Comparison of ENCODE assay signal across 10 cellular contexts in genomic region chr19:17686027-17686511, GRCh38. TPM values are rescaled to one million over a fixed set of nuclear protein-coding genes. Genes with fewer than 3 reads are reported as not detected.
A peak's percentile ranks its signal among the peaks of the same experiment; 100 is the strongest.
DNase-seq lines count a peak whose midpoint lies in the region; ATAC-seq and TF ChIP-seq lines count a peak whose summit lies in the region.
"Had no signal": no experiment of that assay in that cellular context is flagged by ENCODE, and none has a peak within 500 bp of the region (broad histone marks: within the 10 kb centered on the region; RNA-seq: fewer than 3 reads in every experiment).

No MANE protein-coding gene starts in this region.

- H3K79me2 ChIP-seq in PC-9 (ENCODE audit: low read depth), result no peaks in the 10 kb centered on the region

- TF ChIP-seq CTCF in PC-9 (conservative IDR thresholded peaks at IDR 0.05), result no peak
- TF ChIP-seq CTCF in esophagus muscularis mucosa (IDR thresholded peaks at IDR 0.05), result no peak
- TF ChIP-seq CTCF in tibial artery (IDR thresholded peaks at IDR 0.05), result no peak

- H3K9me2 ChIP-seq in PC-9 (ENCODE audit: insufficient read depth), result no peaks in the 10 kb centered on the region

- H2AFZ ChIP-seq in PC-9, result no peak overlapping the region

- no peak for TF ChIP-seq EP300 in esophagus muscularis mucosa (IDR thresholded peaks at IDR 0.05)

- TF ChIP-seq POLR2A in esophagus muscularis mucosa (IDR thresholded peaks at IDR 0.05; ENCODE audit: low read depth), result no peak

- no peak overlapping the region for H3K27ac ChIP-seq in PC-9
- no peak overlapping the region for H3K27ac ChIP-seq in esophagus muscularis mucosa (replicated peaks in 1 of 4)
- no peak overlapping the region for H3K27ac ChIP-seq in tibial artery

- CTCF ChIA-PET in PC-9 (lab: Charles Lee), result interaction anchor here (0.5 to 0.7 kb wide), 2 partner anchors 9 to 97 kb away, joined by 3 to 5 read pairs; no protein-coding TSS in a partner anchor

- H3K4me1 ChIP-seq in PC-9 (replicated peaks; ENCODE audit: insufficient read depth) (peaks cover 13% of the 10 kb centered on the region; the same call in 1 of the 2 replicates), esophagus muscularis mucosa (peaks cover 16 to 31% (median 29%) of the 10 kb centered on the region in 4 donors), tibial artery (peaks cover 7 to 34% (median 22%) of the 10 kb centered on the region in 4 donors)

- intact Hi-C loops in PC-9 (cut with micrococcal nuclease; ENCODE audit: unreplicated experiment), result no loop called here
- intact Hi-C loops in esophagus muscularis mucosa (cut with DNase I), result no loop called here
- intact Hi-C loops in tibial artery (cut with DNase I; ENCODE audit: low total_unique reads), result no loop called here

- ATAC-seq in HG02840 (IDR thresholded peaks at IDR 0.05; ENCODE audit: low FRiP score, unreplicated experiment) (no peak), HG02763 (IDR thresholded peaks at IDR 0.05; ENCODE audit: unreplicated experiment) (no peak), GM18502 (IDR thresholded peaks at IDR 0.05; ENCODE audit: poor library complexity, unreplicated experiment) (no peak)
- ATAC-seq: activated CD8-positive, alpha-beta memory T cell treated with anti-CD3 and anti-CD28 coated beads, Interleukin-2, amount 10 ng/mL, durations not matched to agents 7 days and 5 days had no signal

- H3F3A ChIP-seq in PC-9 (ENCODE audit: insufficient read depth, low read depth), result peaks cover 14% of the 10 kb centered on the region

- POLR2A ChIA-PET in PC-9 (lab: Charles Lee; ENCODE audit: unreplicated experiment), result no interaction called here

- under 1% methylated on average over 11 of the region's 12 CpGs for WGBS in esophagus muscularis mucosa

- H3K9me3 ChIP-seq in PC-9 (ENCODE audit: insufficient read depth, low read depth) (no peaks in the 10 kb centered on the region), esophagus muscularis mucosa (no peaks in the 10 kb centered on the region), tibial artery (no peaks in the 10 kb centered on the region)

- peak overlapping the region; percentile 77 for H3K4me2 ChIP-seq in PC-9

- H3K4me3 ChIP-seq in PC-9, result peak overlapping the region; percentile 51; the same call in 1 of the 2 replicates
- H3K4me3 ChIP-seq in esophagus muscularis mucosa, result peak overlapping the region in 3 of 4 donors; percentile 6 to 37 (median 21)
- H3K4me3 ChIP-seq in tibial artery, result peak overlapping the region in 1 of 2 donors; percentile 9

- BruUV-seq in PC-9 (replicated peaks; lab: Mats Ljungman, UMichigan), result no TSS peak

- H4K20me1 ChIP-seq in PC-9 (ENCODE audit: insufficient read depth), result no peaks in the 10 kb centered on the region

- H3K27me3 ChIP-seq in PC-9 (ENCODE audit: insufficient read depth, low read depth), result peaks cover 78% of the 10 kb centered on the region
- H3K27me3 ChIP-seq in esophagus muscularis mucosa, result peaks cover 0 to 99% (median 46%) of the 10 kb centered on the region in 4 donors
- peaks cover 0 to 66% of the 10 kb centered on the region in 2 donors for H3K27me3 ChIP-seq in tibial artery

- peak; percentile 82 for DNase-seq in EH (ENCODE audit: low read depth)
- DNase-seq in PC-9, result no peak
- DNase-seq in esophagus muscularis mucosa (ENCODE audit: extremely low spot score), result no peak
- peak; percentile 61 for DNase-seq in occipital lobe (lab: John Stamatoyannopoulos, UW)
- DNase-seq in tibial artery, result no peak
- DNase-seq: activated CD8-positive, alpha-beta memory T cell treated with anti-CD3 and anti-CD28 coated beads, Interleukin-2, amount 10 ng/mL, durations not matched to agents 7 days and 5 days had no signal

- H3K36me3 ChIP-seq in PC-9 (ENCODE audit: low read depth) (no peaks in the 10 kb centered on the region), esophagus muscularis mucosa (no peaks in the 10 kb centered on the region), tibial artery (no peaks in the 10 kb centered on the region)

RNA-seq across cellular contexts. Expression of gene UNC13A, which starts 2.1 kb away (rescaled TPM):
- 0.17 and 0.20 TPM in 2 replicates for total RNA-seq in PC-9 (2021)
- under 1 TPM; under 0.01 to 0.23 (median 0.18) TPM for total RNA-seq in esophagus muscularis mucosa
- 29.6 TPM for total RNA-seq in occipital lobe
- total RNA-seq: skeletal muscle tissue had no signal

RNA-seq across cellular contexts. Expression of gene MAP1S, which starts 33.2 kb away (rescaled TPM):
- total RNA-seq in PC-9 (2021), result 74.6 and 86.9 TPM in 2 replicates
- total RNA-seq in esophagus muscularis mucosa, result 10 to 100 TPM; 24.1 to 50.9 (median 35.9) TPM
- 42.0 TPM for total RNA-seq in occipital lobe

Comparison
In these comparisons a context has a peak if more than half of its experiments do, and no peak if none do; other contexts are left out.
1. DNase-seq: peak in EH (single experiment) and occipital lobe (single experiment); none in PC-9 (0 of 2), esophagus muscularis mucosa (single experiment) and tibial artery (0 of 2).
2. RNA of gene UNC13A, which starts 2.1 kb away (total RNA-seq): 29.6 TPM in occipital lobe (single experiment); under 0.01 to 0.23 TPM in esophagus muscularis mucosa and 0.17 to 0.20 TPM in PC-9; every median in the first group is over 10 times any median in the second.